23 cellular contexts compared by ENCODE assay signal in the genomic region with DNA sequence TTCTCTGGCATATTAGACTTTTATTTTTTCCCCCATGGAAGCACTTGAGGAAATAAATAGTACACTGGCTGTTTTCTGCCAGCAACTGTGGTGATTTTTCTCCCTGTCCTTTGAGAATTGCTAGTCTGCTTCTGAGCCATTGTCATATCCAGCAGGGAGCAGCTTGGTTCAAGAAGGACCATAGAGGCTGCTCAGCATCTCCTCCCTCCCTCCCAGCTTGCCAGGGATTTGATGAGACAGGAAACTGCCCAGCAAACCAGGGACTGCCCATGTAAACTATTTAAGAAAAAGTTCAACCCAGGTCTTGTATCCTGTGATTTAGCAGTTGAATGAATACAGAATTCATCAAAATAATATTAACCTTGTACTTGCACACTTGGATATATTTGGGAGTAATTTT. TPM values are rescaled to one million over a fixed set of nuclear protein-coding genes. Genes with fewer than 3 reads are reported as not detected.
DNase-seq lines count a peak whose midpoint lies in the region; ATAC-seq and TF ChIP-seq lines count a peak whose summit lies in the region.
"Had no signal": no experiment of that assay in that cellular context is flagged by ENCODE, and none has a peak within 500 bp of the region (broad histone marks: within the 10 kb centered on the region; RNA-seq: fewer than 3 reads in every experiment).

No MANE protein-coding gene starts in this region.

- H3K4me1 Mint-ChIP-seq in CD8-positive, alpha-beta T cell (ENCODE audit: low read depth) = peaks cover 22% of the 10 kb centered on the region
- H3K4me1 Mint-ChIP-seq in brain (peaks cover 5% of the 10 kb centered on the region), mesothelial cell of epicardium (peaks cover 29% of the 10 kb centered on the region)
- H3K4me1 Mint-ChIP-seq: GM23338 had no signal

- CTCF ChIA-PET in CD8-positive, alpha-beta T cell (lab: Charles Lee) = interaction anchor here (0.6 to 1.8 kb wide), 3 partner anchors 67 to 306 kb away, joined by 3 to 9 read pairs (median 5); no protein-coding TSS in a partner anchor

- H3K27ac ChIP-seq in CD8-positive, alpha-beta T cell (ENCODE audit: low read depth, low read length) = no peak overlapping the region
- H3K27ac ChIP-seq in tibial nerve (no peak overlapping the region), prostate gland (no peak overlapping the region)
- H3K27ac ChIP-seq: BLaER1, SJCRH30 had no signal

- TF ChIP-seq POLR2A in tibial nerve (IDR thresholded peaks at IDR 0.05) = no peak
- TF ChIP-seq POLR2A in prostate gland (IDR thresholded peaks at IDR 0.05) = no peak

- no peaks in the 10 kb centered on the region for H3K27me3 ChIP-seq in CD8-positive, alpha-beta T cell (ENCODE audit: insufficient read depth, low read length)
- H3K27me3 ChIP-seq in tibial nerve (no peaks in the 10 kb centered on the region), prostate gland (replicated peaks; ENCODE audit: insufficient read depth) (no peaks in the 10 kb centered on the region)
- H3K27me3 ChIP-seq: BLaER1, SJCRH30 had no signal

- intact Hi-C loops in CD8-positive, alpha-beta T cell (cut with DNase I, micrococcal nuclease) = no loop called here
- intact Hi-C loops in prostate gland (cut with DNase I) = no loop called here

- H3K4me3 ChIP-seq in CD8-positive, alpha-beta T cell (ENCODE audit: low read depth, low read length) = no peak overlapping the region
- no peak overlapping the region for H3K4me3 ChIP-seq in tibial nerve
- H3K4me3 ChIP-seq in prostate gland = no peak overlapping the region
- H3K4me3 ChIP-seq: BLaER1, GM23338, SJCRH30 had no signal

- no peak overlapping the region for H3K4me3 Mint-ChIP-seq in CD8-positive, alpha-beta T cell
- no peak overlapping the region for H3K4me3 Mint-ChIP-seq in brain
- H3K4me3 Mint-ChIP-seq in mesothelial cell of epicardium = no peak overlapping the region
- H3K4me3 Mint-ChIP-seq: activated naive CD8-positive, alpha-beta T cell treated with anti-CD3 and anti-CD28 coated beads, Interleukin-2, amount 10 ng/mL, durations not matched to agents 7 days and 5 days; activated T-cell treated with anti-CD3 and anti-CD28 coated beads, Interleukin-2, amount 50 U/mL, for 4 hours; GM23338; nephron had no signal

- TF ChIP-seq EP300 in tibial nerve (IDR thresholded peaks at IDR 0.05) = no peak

- POLR2A ChIA-PET in CD8-positive, alpha-beta T cell (lab: Charles Lee) = interaction anchor here (0.6 kb wide), 1 partner anchor 128 kb away, joined by 5 read pairs; no protein-coding TSS in a partner anchor

- no peaks in the 10 kb centered on the region for H3K27me3 Mint-ChIP-seq in CD8-positive, alpha-beta T cell (ENCODE audit: low read depth)
- H3K27me3 Mint-ChIP-seq in brain (no peaks in the 10 kb centered on the region), mesothelial cell of epicardium (ENCODE audit: low read depth) (no peaks in the 10 kb centered on the region)
- H3K27me3 Mint-ChIP-seq: activated naive CD8-positive, alpha-beta T cell treated with anti-CD3 and anti-CD28 coated beads, Interleukin-2, amount 10 ng/mL, durations not matched to agents 7 days and 5 days; progenitor cell of endocrine pancreas had no signal

- no peaks in the 10 kb centered on the region for H3K4me1 ChIP-seq in CD8-positive, alpha-beta T cell (ENCODE audit: insufficient read depth, low read length)
- H3K4me1 ChIP-seq in tibial nerve = peaks cover 0 to 26% (median 10%) of the 10 kb centered on the region in 4 donors
- no peaks in the 10 kb centered on the region for H3K4me1 ChIP-seq in prostate gland (replicated peaks)
- H3K4me1 ChIP-seq: SJCRH30 had no signal

- H3K36me3 ChIP-seq in CD8-positive, alpha-beta T cell (ENCODE audit: insufficient read depth, low read length) = peaks cover 7% of the 10 kb centered on the region
- H3K36me3 ChIP-seq in tibial nerve (peaks cover 0 to 23% (median 0%) of the 10 kb centered on the region in 3 donors), prostate gland (no peaks in the 10 kb centered on the region)

- ATAC-seq in CD8-positive, alpha-beta T cell = no peak
- no peak for ATAC-seq in GM19324 (IDR thresholded peaks at IDR 0.05; ENCODE audit: low FRiP score, unreplicated experiment)
- ATAC-seq: activated T-cell treated with anti-CD3 and anti-CD28 coated beads, Interleukin-2, amount 50 U/mL, for 4 hours; GM23338; left ventricle myocardium superior; PC-3 had no signal

- H3K36me3 Mint-ChIP-seq in CD8-positive, alpha-beta T cell = peaks cover 52% of the 10 kb centered on the region
- H3K36me3 Mint-ChIP-seq in brain = peaks cover 22% of the 10 kb centered on the region
- peaks cover 26% of the 10 kb centered on the region for H3K36me3 Mint-ChIP-seq in mesothelial cell of epicardium

- H3K9me3 Mint-ChIP-seq in CD8-positive, alpha-beta T cell = no peaks in the 10 kb centered on the region
- H3K9me3 Mint-ChIP-seq in brain (no peaks in the 10 kb centered on the region), mesothelial cell of epicardium (no peaks in the 10 kb centered on the region)
- H3K9me3 Mint-ChIP-seq: activated naive CD8-positive, alpha-beta T cell treated with anti-CD3 and anti-CD28 coated beads, Interleukin-2, amount 10 ng/mL, durations not matched to agents 7 days and 5 days; activated T-cell treated with anti-CD3 and anti-CD28 coated beads, Interleukin-2, amount 50 U/mL, for 4 hours; GM23338; nephron had no signal

- TF ChIP-seq CTCF in CD8-positive, alpha-beta T cell (IDR thresholded peaks at IDR 0.05) = no peak
- no peak for TF ChIP-seq CTCF in brain (conservative IDR thresholded peaks at IDR 0.05)
- no peak for TF ChIP-seq CTCF in mesothelial cell of epicardium (IDR thresholded peaks at IDR 0.05; ENCODE audit: unreplicated experiment)
- TF ChIP-seq CTCF in tibial nerve (IDR thresholded peaks at IDR 0.05) = no peak
- no peak for TF ChIP-seq CTCF in prostate gland (IDR thresholded peaks at IDR 0.05)

- H3K27ac Mint-ChIP-seq in CD8-positive, alpha-beta T cell = peak overlapping the region; percentile 27
- H3K27ac Mint-ChIP-seq in brain (peak overlapping the region in 4 of 5 experiments; percentile 12 to 76 (median 64)), mesothelial cell of epicardium (peak overlapping the region; percentile 77)
- H3K27ac Mint-ChIP-seq: activated naive CD8-positive, alpha-beta T cell treated with anti-CD3 and anti-CD28 coated beads, Interleukin-2, amount 10 ng/mL, durations not matched to agents 7 days and 5 days; GM23338; progenitor cell of endocrine pancreas had no signal

- no peaks in the 10 kb centered on the region for H3K9me3 ChIP-seq in CD8-positive, alpha-beta T cell (ENCODE audit: low read length)
- H3K9me3 ChIP-seq in tibial nerve (no peaks in the 10 kb centered on the region), prostate gland (no peaks in the 10 kb centered on the region)
- H3K9me3 ChIP-seq: BLaER1, SJCRH30 had no signal

- DNase-seq in Ammon's horn (ENCODE audit: low spot score) (peak; percentile 70), mesothelial cell of epicardium (ENCODE audit: low spot score in 2 of 2, unreplicated experiment in 2 of 2) (no peak), tibial nerve (ENCODE audit: low spot score in 2 of 2) (no peak), prostate gland (ENCODE audit: low spot score) (no peak)
- no peak for DNase-seq in CD8-positive, alpha-beta T cell
- DNase-seq: activated CD4-positive, alpha-beta T cell treated with anti-CD3 and anti-CD28 coated beads for 1 hour; activated naive CD8-positive, alpha-beta T cell treated with anti-CD3 and anti-CD28 coated beads, Interleukin-2, amount 10 ng/mL, durations not matched to agents 7 days and 5 days; activated T-cell treated with anti-CD3 and anti-CD28 coated beads, Interleukin-2, amount 50 U/mL, for 4 hours; cortex of kidney; DMS79 treated with DMSO at 0.1 percent for 48 hours; left ventricle myocardium superior; NCI-H1105 treated with DMSO at 0.1 percent for 48 hours; NCI-H2107; NCI-H524; PC-3; SJCRH30; T1000 had no signal

RNA-seq across cellular contexts. Expression of a gene that starts 39.5 kb away (rescaled TPM):
- 10 to 100 TPM; 16.2 to 18.6 TPM for total RNA-seq in CD8-positive, alpha-beta T cell
- 138 TPM for polyA plus RNA-seq in brain (ENCODE audit: insufficient read depth, low read depth, low replicate concordance)
- total RNA-seq in mesothelial cell of epicardium (96.6 to 102 TPM (median 101 TPM) in 3 replicates), tibial nerve (10 to 100 TPM; 26.6 to 45.9 (median 30.7) TPM), prostate gland (10 to 100 TPM; 48.8 to 71.3 TPM)

Comparison
In these comparisons a context has a peak if more than half of its experiments do, and no peak if none do; other contexts are left out.
1. H3K27ac Mint-ChIP-seq: peak in every context shown above with its lines; median percentile 77 in mesothelial cell of epicardium; 64 in brain; 27 in CD8-positive, alpha-beta T cell.